ENCODE assay signal across 28 cellular contexts in genomic region chr14:88618476-88618875, GRCh38.
"Had no signal": no experiment of that assay in that cellular context is flagged by ENCODE, and none has a peak within 500 bp of the region (broad histone marks: within the 10 kb centered on the region; RNA-seq: fewer than 3 reads in every experiment).

No MANE protein-coding gene starts in this region.

- H3K4me3 ChIP-seq: breast epithelium, left ventricle myocardium inferior, lung, skin epidermis, stomach, thyroid gland, upper lobe of right lung had no signal

- H3K27me3 ChIP-seq: breast epithelium, neutrophil, stomach, thyroid gland, upper lobe of right lung had no signal

- H3K9me3 Mint-ChIP-seq: activated CD8-positive, alpha-beta T cell treated with anti-CD3 and anti-CD28 coated beads for 36 hours; activated naive CD4-positive, alpha-beta T cell treated with anti-CD3 and anti-CD28 coated beads, Interleukin-2, amount 50 U/mL, for 24 hours; activated T-helper 2 cell treated with anti-CD3 and anti-CD28 coated beads, Interferon-gamma antibody, Interleukin-2, Interleukin-4, amounts not matched to agents 10 μg/mL and 5 μg/mL and 100 μg/mL, durations not matched to agents 14 hours and 24 hours and 36 hours; central memory CD8-positive, alpha-beta T cell; nephron; stimulated activated memory B cell treated with anti-CD40 and anti-IgM and Interleukin-4, amounts not matched to agents 10 μg/mL and 1 μg/mL and 100 μg/mL, for 72 hours; T-helper 1 cell treated with Interleukin-12 subunit alpha and Interleukin-12 subunit beta and Interleukin-4 antibody, amounts not matched to agents 30 μg/mL and 1 μg/mL, for 36 hours had no signal

- DNase-seq: activated CD4-positive, alpha-beta T cell treated with anti-CD3 and anti-CD28 coated beads for 1 hour; activated CD4-positive, alpha-beta T cell treated with anti-CD3 and anti-CD28 coated beads, Interleukin-2, amount 50 U/mL, for 1 hour; activated CD8-positive, alpha-beta T cell treated with anti-CD3 and anti-CD28 coated beads for 36 hours; activated T-cell treated with anti-CD3 and anti-CD28 coated beads, Interleukin-2, amount 50 U/mL, for 48 hours; dermis blood vessel endothelial cell; effector CD4-positive, alpha-beta T cell; islet precursor cell; left ventricle myocardium inferior; stimulated activated CD4-positive, alpha-beta T cell treated with anti-CD3 and anti-CD28 coated beads, Interleukin-12 subunit alpha, Interleukin-12 subunit beta, amount 100 ng/mL, for 4 hours; stimulated activated CD4-positive, alpha-beta T cell treated with anti-CD3 and anti-CD28 coated beads, Interleukin-4, amount 100 ng/mL, for 4 hours; stimulated activated CD8-positive, alpha-beta memory T cell treated with anti-CD3 and anti-CD28 coated beads, Interleukin-4, amount 100 ng/mL, for 48 hours; stomach; SW 1271; T1000; thyroid gland; upper lobe of right lung had no signal

- H3K4me3 Mint-ChIP-seq: activated CD8-positive, alpha-beta T cell treated with anti-CD3 and anti-CD28 coated beads for 36 hours; activated naive CD4-positive, alpha-beta T cell treated with anti-CD3 and anti-CD28 coated beads, Interleukin-2, amount 50 U/mL, for 24 hours; central memory CD8-positive, alpha-beta T cell; nephron; stimulated activated memory B cell treated with anti-CD40 and anti-IgM and Interleukin-4, amounts not matched to agents 10 μg/mL and 1 μg/mL and 100 μg/mL, for 72 hours; T-helper 1 cell treated with Interleukin-12 subunit alpha and Interleukin-12 subunit beta and Interleukin-4 antibody, amounts not matched to agents 30 μg/mL and 1 μg/mL, for 36 hours had no signal

- H3K27ac ChIP-seq: breast epithelium, left ventricle myocardium inferior, neutrophil, skin epidermis, stomach, thyroid gland, upper lobe of right lung had no signal

- H3K27me3 Mint-ChIP-seq: activated CD8-positive, alpha-beta T cell treated with anti-CD3 and anti-CD28 coated beads for 36 hours; activated naive CD4-positive, alpha-beta T cell treated with anti-CD3 and anti-CD28 coated beads, Interleukin-2, amount 50 U/mL, for 24 hours; central memory CD8-positive, alpha-beta T cell; progenitor cell of endocrine pancreas; stimulated activated memory B cell treated with anti-CD40 and anti-IgM and Interleukin-4, amounts not matched to agents 10 μg/mL and 1 μg/mL and 100 μg/mL, for 72 hours had no signal

- ATAC-seq: activated CD8-positive, alpha-beta T cell treated with anti-CD3 and anti-CD28 coated beads for 36 hours; sciatic nerve; stimulated activated memory B cell treated with anti-CD40 and anti-IgM and Interleukin-4, amounts not matched to agents 10 μg/mL and 1 μg/mL and 100 μg/mL, for 72 hours; upper lobe of right lung had no signal

- H3K36me3 ChIP-seq: breast epithelium, left ventricle myocardium inferior, thyroid gland had no signal

- H3K27ac Mint-ChIP-seq: activated CD8-positive, alpha-beta T cell treated with anti-CD3 and anti-CD28 coated beads for 36 hours; activated naive CD4-positive, alpha-beta T cell treated with anti-CD3 and anti-CD28 coated beads, Interleukin-2, amount 50 U/mL, for 24 hours; activated T-helper 2 cell treated with anti-CD3 and anti-CD28 coated beads, Interferon-gamma antibody, Interleukin-2, Interleukin-4, amounts not matched to agents 10 μg/mL and 5 μg/mL and 100 μg/mL, durations not matched to agents 14 hours and 24 hours and 36 hours; progenitor cell of endocrine pancreas; stimulated activated memory B cell treated with anti-CD40 and anti-IgM and Interleukin-4, amounts not matched to agents 10 μg/mL and 1 μg/mL and 100 μg/mL, for 72 hours; T-helper 1 cell treated with Interleukin-12 subunit alpha and Interleukin-12 subunit beta and Interleukin-4 antibody, amounts not matched to agents 30 μg/mL and 1 μg/mL, for 36 hours had no signal

- H3K4me1 Mint-ChIP-seq: stimulated activated memory B cell treated with anti-CD40 and anti-IgM and Interleukin-4, amounts not matched to agents 10 μg/mL and 1 μg/mL and 100 μg/mL, for 72 hours had no signal

- H3K4me1 ChIP-seq: breast epithelium, thyroid gland had no signal

- H3K9me3 ChIP-seq: breast epithelium, left ventricle myocardium inferior, neutrophil, stomach, thyroid gland, upper lobe of right lung had no signal
